In the genomic region with DNA sequence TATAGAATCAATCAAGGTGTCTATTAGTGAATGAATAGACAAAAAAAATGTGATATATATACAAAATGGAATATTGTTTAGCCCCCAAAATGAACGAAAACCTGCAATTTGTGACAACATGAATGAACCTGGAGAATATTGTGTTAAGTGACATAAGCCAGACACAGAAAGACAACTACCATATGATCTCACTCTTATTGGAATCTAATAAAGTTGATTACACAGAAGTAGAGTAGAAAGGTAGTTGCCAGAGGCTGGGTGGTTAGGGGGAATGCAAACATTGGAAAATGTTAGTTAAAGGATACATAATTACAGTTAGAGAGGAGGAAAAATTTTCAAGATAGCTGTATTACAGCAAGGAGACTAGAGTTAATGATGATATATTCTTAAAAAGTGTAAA, we compare ENCODE assay signal across 26 cellular contexts.
"Had no signal": no experiment of that assay in that cellular context is flagged by ENCODE, and none has a peak within 500 bp of the region (broad histone marks: within the 10 kb centered on the region; RNA-seq: fewer than 3 reads in every experiment).

No MANE protein-coding gene starts in this region.

- FAIRE-seq: urothelium cell line had no signal

- H3K4me3 ChIP-seq: stomach, suprapubic skin, testis, thoracic aorta, thyroid gland, tibial artery, tibial nerve, transverse colon, upper lobe of left lung, upper lobe of right lung, vagina had no signal

- H3K27ac ChIP-seq: stomach, suprapubic skin, testis, thoracic aorta, thyroid gland, tibial artery, tibial nerve, transverse colon, upper lobe of left lung, upper lobe of right lung, vagina had no signal

- H3K36me3 ChIP-seq: stomach, suprapubic skin, thoracic aorta, thyroid gland, tibial artery, tibial nerve, transverse colon, upper lobe of left lung, upper lobe of right lung, vagina had no signal

- H3K4me1 ChIP-seq: stomach, suprapubic skin, testis, thyroid gland, tibial artery, tibial nerve, transverse colon, upper lobe of left lung, upper lobe of right lung, vagina had no signal

- H3K9me3 ChIP-seq: testis, thyroid gland, tibial artery, upper lobe of right lung, vagina had no signal

- H3K27me3 ChIP-seq: stomach, suprapubic skin, testis, thyroid gland, tibial artery, tibial nerve, transverse colon, upper lobe of left lung, upper lobe of right lung, vagina had no signal

- DNase-seq: stimulated activated CD4-positive, alpha-beta T cell treated with anti-CD3 and anti-CD28 coated beads, Interleukin-2, amount 100 ng/mL, for 48 hours; stimulated activated CD4-positive, alpha-beta T cell treated with anti-CD3 and anti-CD28 coated beads, Interleukin-4, amount 100 ng/mL, for 1 hour; stimulated activated CD4-positive, alpha-beta T cell treated with anti-CD3 and anti-CD28 coated beads, Interleukin-4, amount 100 ng/mL, for 24 hours; stimulated activated CD4-positive, alpha-beta T cell treated with anti-CD3 and anti-CD28 coated beads, Interleukin-4, amount 100 ng/mL, for 4 hours; stimulated activated CD8-positive, alpha-beta memory T cell treated with anti-CD3 and anti-CD28 coated beads, Interleukin-4, amount 100 ng/mL, for 48 hours; stimulated activated naive B cell treated with anti-CD40 and anti-IgM and Interleukin-4, amounts not matched to agents 10 μg/mL and 1 μg/mL and 100 μg/mL, for 72 hours; stimulated activated naive CD4-positive, alpha-beta T cell; stimulated activated naive CD4-positive, alpha-beta T cell treated with Interleukin-2 at 50 U/mL for 16 hours; stimulated activated naive CD8-positive, alpha-beta T cell treated with anti-CD3 and anti-CD28 coated beads, Interleukin-15, amount 100 ng/mL, for 72 hours; stimulated activated naive CD8-positive, alpha-beta T cell treated with anti-CD3 and anti-CD28 coated beads, Interleukin-15, Interleukin-2, amounts not matched to agents 100 U/mL and 50 U/mL, for 24 hours; stomach; substantia nigra; testis; thyroid gland; tibial artery; transverse colon; trophoblast cell; upper lobe of left lung; upper lobe of right lung had no signal

- ATAC-seq: stimulated activated effector memory CD8-positive, alpha-beta T cell treated with anti-CD3 and anti-CD28 coated beads, Interleukin-12 subunit alpha, Interleukin-12 subunit beta, amount 100 ng/mL, for 72 hours; stimulated activated memory B cell treated with anti-CD40 and anti-IgM and Interleukin-4, amounts not matched to agents 10 μg/mL and 1 μg/mL and 100 μg/mL, for 72 hours; stimulated activated naive B cell treated with anti-CD40 and anti-IgM and Interleukin-4, amounts not matched to agents 10 μg/mL and 1 μg/mL and 100 μg/mL, for 72 hours; stimulated activated naive CD8-positive, alpha-beta T cell treated with anti-CD3 and anti-CD28 coated beads, Interleukin-15, amount 100 ng/mL, for 72 hours; stimulated activated naive CD8-positive, alpha-beta T cell treated with anti-CD3 and anti-CD28 coated beads, Interleukin-15, Interleukin-2, amounts not matched to agents 100 U/mL and 50 U/mL, for 24 hours; upper lobe of right lung had no signal
